Comparison of ENCODE assay signal across 24 cellular contexts in the genomic region with DNA sequence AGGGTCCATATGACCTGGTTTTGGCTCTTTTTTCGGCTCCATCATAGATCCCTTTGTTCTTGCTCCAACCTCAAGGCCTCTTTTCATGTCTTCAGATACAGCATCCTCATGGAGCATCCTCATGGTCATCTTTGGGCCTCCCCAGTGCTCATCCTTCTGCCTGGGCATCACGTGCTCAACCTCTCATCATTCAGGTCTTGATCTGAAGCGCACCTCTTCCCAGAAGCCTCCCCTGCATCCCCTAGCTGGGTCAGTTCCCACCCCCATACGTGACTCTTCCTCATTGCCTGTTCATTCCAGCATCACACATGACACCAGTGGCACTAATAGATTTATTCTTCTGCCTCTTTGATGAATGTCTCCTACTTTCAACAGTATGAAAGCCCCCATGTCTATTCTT.
DNase-seq lines count a peak whose midpoint lies in the region; ATAC-seq and TF ChIP-seq lines count a peak whose summit lies in the region.
"Had no signal": no experiment of that assay in that cellular context is flagged by ENCODE, and none has a peak within 500 bp of the region (broad histone marks: within the 10 kb centered on the region; RNA-seq: fewer than 3 reads in every experiment).

No MANE protein-coding gene starts in this region.

- H4K12ac ChIP-seq in trophoblast cell (ENCODE audit: low read depth, low read length) = no peak overlapping the region

- TF ChIP-seq EP300 in esophagus muscularis mucosa (IDR thresholded peaks at IDR 0.05) = no peak

- H3K14ac ChIP-seq in trophoblast cell (ENCODE audit: low read length) = no peak overlapping the region

- intact Hi-C loops in esophagus muscularis mucosa (cut with DNase I) = no loop called here

- H3K36me3 Mint-ChIP-seq in activated CD8-positive, alpha-beta memory T cell treated with anti-CD3 and anti-CD28 coated beads, Interleukin-2, amount 10 ng/mL, durations not matched to agents 7 days and 5 days = no peaks in the 10 kb centered on the region
- H3K36me3 Mint-ChIP-seq: CD14-positive monocyte had no signal

- H3K23ac ChIP-seq in trophoblast cell (ENCODE audit: low read length) = no peak overlapping the region

- no peak overlapping the region for H3K4me3 ChIP-seq in esophagus muscularis mucosa
- no peak overlapping the region for H3K4me3 ChIP-seq in trophoblast cell (ENCODE audit: low read depth, low read length)
- H3K4me3 ChIP-seq: A549; BLaER1 treated with 17β-estradiol and CSF1 and Interleukin-3, amounts not matched to agents 10 nM and 100 nM; GM12878; GM23248 had no signal

- H3K4me1 ChIP-seq in esophagus muscularis mucosa (peaks cover 0 to 7% (median 2%) of the 10 kb centered on the region in 4 donors), trophoblast cell (ENCODE audit: control insufficient read depth in 1 of 2, insufficient read depth in 2 of 2, low read length in 2 of 2) (no peaks in the 10 kb centered on the region)
- H3K4me1 ChIP-seq: A549, BE2C had no signal

- H3K4me3 Mint-ChIP-seq in activated CD8-positive, alpha-beta memory T cell treated with anti-CD3 and anti-CD28 coated beads, Interleukin-2, amount 10 ng/mL, durations not matched to agents 7 days and 5 days = no peak overlapping the region
- H3K4me3 Mint-ChIP-seq: CD14-positive monocyte; CD4-positive, alpha-beta T cell; CD8-positive, alpha-beta memory T cell; H9 had no signal

- H3K27me3 ChIP-seq in esophagus muscularis mucosa = no peaks in the 10 kb centered on the region
- no peaks in the 10 kb centered on the region for H3K27me3 ChIP-seq in trophoblast cell (ENCODE audit: insufficient read depth, low read length)
- H3K27me3 ChIP-seq: BE2C; BLaER1 treated with 17β-estradiol and CSF1 and Interleukin-3, amounts not matched to agents 10 nM and 100 nM had no signal

- peaks cover 19% of the 10 kb centered on the region for H3K4me1 Mint-ChIP-seq in activated CD8-positive, alpha-beta memory T cell treated with anti-CD3 and anti-CD28 coated beads, Interleukin-2, amount 10 ng/mL, durations not matched to agents 7 days and 5 days
- H3K4me1 Mint-ChIP-seq: CD8-positive, alpha-beta memory T cell had no signal

- H3K4me2 ChIP-seq in trophoblast cell (ENCODE audit: low read length) = no peak overlapping the region
- H3K4me2 ChIP-seq: A549; BLaER1 treated with 17β-estradiol and CSF1 and Interleukin-3, amounts not matched to agents 10 nM and 100 nM had no signal

- CTCF ChIA-PET in activated CD8-positive, alpha-beta memory T cell treated with anti-CD3 and anti-CD28 coated beads, Interleukin-2, amount 10 ng/mL, durations not matched to agents 7 days and 5 days (lab: Charles Lee) = no interaction called here

- H3K9me3 Mint-ChIP-seq in activated CD8-positive, alpha-beta memory T cell treated with anti-CD3 and anti-CD28 coated beads, Interleukin-2, amount 10 ng/mL, durations not matched to agents 7 days and 5 days (ENCODE audit: low read depth) = no peaks in the 10 kb centered on the region
- H3K9me3 Mint-ChIP-seq: CD4-positive, alpha-beta T cell; CD8-positive, alpha-beta memory T cell; H9 had no signal

- TF ChIP-seq POLR2A in esophagus muscularis mucosa (IDR thresholded peaks at IDR 0.05; ENCODE audit: low read depth) = no peak

- H3K79me1 ChIP-seq in trophoblast cell (ENCODE audit: low read length) = no peaks in the 10 kb centered on the region

- 96% methylated on average over 4 of the region's 4 CpGs for WGBS in esophagus muscularis mucosa
- WGBS in trophoblast cell (ENCODE audit: extremely low coverage, insufficient coverage, insufficient read length) = no CpG with 5 or more reads among the region's 4 CpGs

- H2BK120ac ChIP-seq in trophoblast cell (ENCODE audit: insufficient read depth, low read length, poor library complexity) = no peak overlapping the region

- no peaks in the 10 kb centered on the region for H3K27me3 Mint-ChIP-seq in activated CD8-positive, alpha-beta memory T cell treated with anti-CD3 and anti-CD28 coated beads, Interleukin-2, amount 10 ng/mL, durations not matched to agents 7 days and 5 days
- H3K27me3 Mint-ChIP-seq: CD4-positive, alpha-beta T cell; CD8-positive, alpha-beta memory T cell had no signal

- TF ChIP-seq CTCF in esophagus muscularis mucosa (IDR thresholded peaks at IDR 0.05) = no peak

- H2BK5ac ChIP-seq in trophoblast cell (ENCODE audit: low read depth, low read length, poor library complexity) = no peak overlapping the region

- no peak overlapping the region for H2AK5ac ChIP-seq in trophoblast cell (ENCODE audit: low read length)

- no peak overlapping the region for H2AFZ ChIP-seq in trophoblast cell (ENCODE audit: insufficient read depth, low read length, poor library complexity)
- H2AFZ ChIP-seq: GM23248 had no signal

- no peaks in the 10 kb centered on the region for H3K9me3 ChIP-seq in esophagus muscularis mucosa
- H3K9me3 ChIP-seq in trophoblast cell (ENCODE audit: insufficient read depth, low read depth, low read length) = no peaks in the 10 kb centered on the region
- H3K9me3 ChIP-seq: A549; BE2C; BLaER1 treated with 17β-estradiol and CSF1 and Interleukin-3, amounts not matched to agents 10 nM and 100 nM had no signal

- no peak for ATAC-seq in activated CD8-positive, alpha-beta memory T cell treated with anti-CD3 and anti-CD28 coated beads, Interleukin-2, amount 10 ng/mL, durations not matched to agents 7 days and 5 days
- ATAC-seq: A549, GM12878, HCT116 had no signal

- H4K91ac ChIP-seq in trophoblast cell (ENCODE audit: low read depth, low read length) = no peak overlapping the region

- no peak overlapping the region for H4K8ac ChIP-seq in trophoblast cell (ENCODE audit: low read depth, low read length)

- no peak overlapping the region for H2BK12ac ChIP-seq in trophoblast cell (ENCODE audit: low read length)

- H3K36me3 ChIP-seq in esophagus muscularis mucosa = no peaks in the 10 kb centered on the region
- H3K36me3 ChIP-seq in trophoblast cell (ENCODE audit: control insufficient read depth in 1 of 2, insufficient read depth in 2 of 2, low read length in 2 of 2) = no peaks in the 10 kb centered on the region
- H3K36me3 ChIP-seq: BE2C; BLaER1 treated with 17β-estradiol and CSF1 and Interleukin-3, amounts not matched to agents 10 nM and 100 nM had no signal

- H3K27ac ChIP-seq in esophagus muscularis mucosa (replicated peaks in 1 of 4) (no peak overlapping the region), trophoblast cell (ENCODE audit: low read depth, low read length) (no peak overlapping the region)
- H3K27ac ChIP-seq: A549; BLaER1 treated with 17β-estradiol and CSF1 and Interleukin-3, amounts not matched to agents 10 nM and 100 nM; GM23248 had no signal

- H3K79me2 ChIP-seq in trophoblast cell (ENCODE audit: control insufficient read depth, insufficient read depth, low read length, poor library complexity) = no peaks in the 10 kb centered on the region

- H3K4ac ChIP-seq in trophoblast cell (ENCODE audit: low read depth, low read length) = no peak overlapping the region

- no peak overlapping the region for H3K27ac Mint-ChIP-seq in activated CD8-positive, alpha-beta memory T cell treated with anti-CD3 and anti-CD28 coated beads, Interleukin-2, amount 10 ng/mL, durations not matched to agents 7 days and 5 days
- H3K27ac Mint-ChIP-seq: CD14-positive monocyte; CD4-positive, alpha-beta T cell; H9 had no signal

- no peak overlapping the region for H3K18ac ChIP-seq in trophoblast cell (ENCODE audit: low read length)

- peak; percentile 16 for DNase-seq in activated CD8-positive, alpha-beta memory T cell treated with anti-CD3 and anti-CD28 coated beads, Interleukin-2, amount 10 ng/mL, durations not matched to agents 7 days and 5 days
- no peak for DNase-seq in activated CD8-positive, alpha-beta memory T cell treated with anti-CD3 and anti-CD28 coated beads for 24 hours
- DNase-seq in esophagus muscularis mucosa (ENCODE audit: extremely low spot score) (peak; percentile 57), trophoblast cell (no peak), middle frontal gyrus (ENCODE audit: extremely low spot score, low spot score) (no peak), H4 (ENCODE audit: low spot score) (no peak)
- DNase-seq in activated T-cell treated with anti-CD3 and anti-CD28 coated beads, Interleukin-2, amount 50 U/mL, for 1 hour = no peak
- DNase-seq: 8988T; ACHN; AML-193; BE2C; CD4-positive, alpha-beta T cell; CD8-positive, alpha-beta memory T cell; DMS 273 treated with DMSO at 0.1 percent for 48 hours; DMS79; EL; GDM1; GM23248; H9 had no signal

- H3K9ac ChIP-seq in trophoblast cell (ENCODE audit: low read length) = peak overlapping the region; percentile 16
- H3K9ac ChIP-seq: BLaER1 treated with 17β-estradiol and CSF1 and Interleukin-3, amounts not matched to agents 10 nM and 100 nM; GM23248 had no signal

Comparison
In these comparisons a context has a peak if more than half of its experiments do, and no peak if none do; other contexts are left out.
1. DNase-seq: peak in activated CD8-positive, alpha-beta memory T cell treated with anti-CD3 and anti-CD28 coated beads, Interleukin-2, amount 10 ng/mL, durations not matched to agents 7 days and 5 days (single experiment) and esophagus muscularis mucosa (single experiment); none in activated CD8-positive, alpha-beta memory T cell treated with anti-CD3 and anti-CD28 coated beads for 24 hours (single experiment), trophoblast cell (0 of 2), middle frontal gyrus (single experiment), activated T-cell treated with anti-CD3 and anti-CD28 coated beads, Interleukin-2, amount 50 U/mL, for 1 hour (single experiment) and H4 (single experiment).